Comparison of ENCODE assay signal across 21 cellular contexts in genomic region chr13:97573011-97573410, GRCh38.
"Had no signal": no experiment of that assay in that cellular context is flagged by ENCODE, and none has a peak within 500 bp of the region (broad histone marks: within the 10 kb centered on the region; RNA-seq: fewer than 3 reads in every experiment).

No MANE protein-coding gene starts in this region.

- H3K4me1 Mint-ChIP-seq: activated T-helper 17 cell treated with anti-CD3 and anti-CD28 coated beads, Interleukin-2, amount 50 U/mL, for 72 hours; memory B cell; naive B cell had no signal

- DNase-seq: activated CD8-positive, alpha-beta memory T cell treated with anti-CD3 and anti-CD28 coated beads for 24 hours; activated CD8-positive, alpha-beta memory T cell treated with anti-CD3 and anti-CD28 coated beads, Interleukin-2, amount 50 U/mL, for 4 hours; activated T-cell treated with anti-CD3 and anti-CD28 coated beads, Interleukin-2, amount 50 U/mL, for 24 hours; central memory CD4-positive, alpha-beta T cell; effector memory CD8-positive, alpha-beta T cell; heart right ventricle; left colon; naive B cell; stimulated activated CD4-positive, alpha-beta T cell treated with anti-CD3 and anti-CD28 coated beads, Interleukin-12 subunit alpha, Interleukin-12 subunit beta, amount 100 ng/mL, for 4 hours; stimulated activated CD4-positive, alpha-beta T cell treated with anti-CD3 and anti-CD28 coated beads, Interleukin-4, amount 100 ng/mL, for 4 hours; stimulated activated naive CD8-positive, alpha-beta T cell treated with anti-CD3 and anti-CD28 coated beads, Interleukin-15, Interleukin-2, amounts not matched to agents 100 U/mL and 50 U/mL, for 24 hours; T-helper 9 cell; upper lobe of left lung had no signal

- H3K27ac ChIP-seq: esophagus muscularis mucosa, heart right ventricle, right atrium auricular region, upper lobe of left lung had no signal

- ATAC-seq: activated naive CD4-positive, alpha-beta T cell treated with anti-CD3 and anti-CD28 coated beads, Interleukin-2, amount 50 U/mL, for 72 hours; activated T-helper 17 cell treated with anti-CD3 and anti-CD28 coated beads, Interleukin-2, amount 50 U/mL, for 72 hours; effector memory CD8-positive, alpha-beta T cell; heart right ventricle; left colon; stimulated activated naive CD8-positive, alpha-beta T cell treated with anti-CD3 and anti-CD28 coated beads, Interleukin-15, Interleukin-2, amounts not matched to agents 100 U/mL and 50 U/mL, for 24 hours; WTC11 had no signal

- H3K4me1 ChIP-seq: esophagus muscularis mucosa had no signal

- H3K4me3 Mint-ChIP-seq: activated T-cell treated with anti-CD3 and anti-CD28 coated beads, Interleukin-2, amount 50 U/mL, for 24 hours; activated T-helper 17 cell treated with anti-CD3 and anti-CD28 coated beads, Interleukin-2, amount 50 U/mL, for 72 hours; effector memory CD8-positive, alpha-beta T cell; memory B cell; naive B cell; neural crest cell; WTC11 had no signal

- H3K36me3 Mint-ChIP-seq: activated naive CD4-positive, alpha-beta T cell treated with anti-CD3 and anti-CD28 coated beads, Interleukin-2, amount 50 U/mL, for 72 hours; memory B cell; naive B cell; WTC11 had no signal

- H3K9me3 Mint-ChIP-seq: activated naive CD4-positive, alpha-beta T cell treated with anti-CD3 and anti-CD28 coated beads, Interleukin-2, amount 50 U/mL, for 72 hours; activated T-cell treated with anti-CD3 and anti-CD28 coated beads, Interleukin-2, amount 50 U/mL, for 24 hours; memory B cell; neural crest cell had no signal

- H3K9me3 ChIP-seq: esophagus muscularis mucosa, heart right ventricle, right atrium auricular region, upper lobe of left lung had no signal

- H3K27me3 ChIP-seq: esophagus muscularis mucosa, heart right ventricle, right atrium auricular region, upper lobe of left lung had no signal

- H3K4me3 ChIP-seq: esophagus muscularis mucosa, heart right ventricle, right atrium auricular region, upper lobe of left lung had no signal

- H3K27me3 Mint-ChIP-seq: progenitor cell of endocrine pancreas had no signal

- H3K27ac Mint-ChIP-seq: activated naive CD4-positive, alpha-beta T cell treated with anti-CD3 and anti-CD28 coated beads, Interleukin-2, amount 50 U/mL, for 72 hours; activated T-cell treated with anti-CD3 and anti-CD28 coated beads, Interleukin-2, amount 50 U/mL, for 24 hours; activated T-helper 17 cell treated with anti-CD3 and anti-CD28 coated beads, Interleukin-2, amount 50 U/mL, for 72 hours; effector memory CD8-positive, alpha-beta T cell; memory B cell; naive B cell; progenitor cell of endocrine pancreas; WTC11 had no signal

- H3K36me3 ChIP-seq: esophagus muscularis mucosa, heart right ventricle, right atrium auricular region, upper lobe of left lung had no signal
